ENCODE assay signal across 8 cellular contexts in the genomic region with DNA sequence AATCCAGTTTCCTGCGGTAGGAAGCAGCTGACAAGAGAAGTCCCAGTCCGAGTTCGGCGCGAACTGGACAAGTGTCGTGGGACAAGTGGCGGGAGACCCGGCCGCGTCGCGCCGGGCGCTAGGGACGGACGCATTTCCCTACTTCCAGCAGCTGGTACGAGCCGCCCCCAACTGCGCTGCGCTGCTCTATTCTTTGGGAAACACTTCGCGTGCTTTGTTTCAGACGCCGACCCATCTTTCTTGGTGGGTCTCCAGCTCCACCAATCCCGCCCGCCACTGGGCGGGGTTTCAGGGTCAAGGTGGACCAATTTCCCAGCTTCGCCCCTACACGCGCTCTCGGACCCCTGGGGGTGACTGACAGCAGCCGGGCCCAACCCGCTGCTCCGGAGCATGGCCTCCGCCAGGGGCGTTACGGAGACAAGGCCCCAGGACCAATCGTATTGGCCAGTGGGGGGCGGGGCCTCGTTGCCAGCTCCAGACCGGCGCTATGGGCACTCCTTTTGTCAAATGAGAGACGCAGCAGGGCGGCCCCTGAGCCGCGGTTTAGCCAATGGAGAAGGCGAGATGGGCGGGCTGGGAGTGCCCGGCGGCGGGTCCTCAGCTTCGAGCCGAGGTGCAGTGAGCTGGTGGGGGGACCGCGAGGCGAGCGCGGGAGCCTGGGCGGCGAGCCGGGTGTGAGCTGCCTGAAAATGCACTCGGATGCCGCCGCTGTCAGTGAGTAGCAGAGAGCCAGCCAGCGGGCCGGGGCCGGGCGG. TPM values are rescaled to one million over a fixed set of nuclear protein-coding genes. Genes with fewer than 3 reads are reported as not detected.
A peak's percentile ranks its signal among the peaks of the same experiment; 100 is the strongest.
DNase-seq lines count a peak whose midpoint lies in the region; ATAC-seq and TF ChIP-seq lines count a peak whose summit lies in the region.

Gene DCUN1D4 (plus strand): TSS at position 600 of the 755 bp plus-strand sequence. CDS start 90 bp downstream, at position 690.

- no peaks in the 10 kb centered on the region for H3K9me3 ChIP-seq in thymus (ENCODE audit: control insufficient read depth)

- H3K27ac ChIP-seq in thymus (ENCODE audit: low read depth), result peak within 1 kb of the TSS; percentile 88

- no peaks in the 10 kb centered on the region for H3K27me3 Mint-ChIP-seq in osteocyte (ENCODE audit: unreplicated experiment)

- H3K4me1 Mint-ChIP-seq in osteocyte (ENCODE audit: unreplicated experiment), result peaks cover 30% of the 10 kb centered on the region

- DNase-seq in NCI-H1417 (lab: John Stamatoyannopoulos, UW) (peak; percentile 99 to 100 (median 99)), SW 1271 (lab: John Stamatoyannopoulos, UW) (peak; percentile 95 to 96), head of caudate nucleus (peak; percentile 99 to 100 (median 100)), osteocyte (ENCODE audit: extremely low spot score, unreplicated experiment) (peak; percentile 100)
- peak; percentile 98 for DNase-seq in activated naive CD8-positive, alpha-beta T cell treated with anti-CD3 and anti-CD28 coated beads, Interleukin-2, amount 50 U/mL, for 16 hours (ENCODE audit: low read depth, low spot score)

- H3K4me3 Mint-ChIP-seq in osteocyte (ENCODE audit: unreplicated experiment), result peak within 1 kb of the TSS; percentile 87

- H3K4me3 ChIP-seq in thymus (ENCODE audit: low read length), result peak within 1 kb of the TSS; percentile 88

- H3K9me3 Mint-ChIP-seq in osteocyte (ENCODE audit: unreplicated experiment), result no peaks in the 10 kb centered on the region

- no peaks in the 10 kb centered on the region for H3K36me3 ChIP-seq in thymus (ENCODE audit: control insufficient read depth, insufficient read depth)

- H3K36me3 Mint-ChIP-seq in osteocyte (ENCODE audit: unreplicated experiment), result no peaks in the 10 kb centered on the region

- under 1% methylated on average over 68 of the region's 68 CpGs for WGBS in thymus

- peak; percentile 89 for ATAC-seq in HG02759 (IDR thresholded peaks at IDR 0.05; ENCODE audit: unreplicated experiment)

- intact Hi-C loops in head of caudate nucleus (cut with DNase I), result no loop called here

- H3K4me1 ChIP-seq in thymus (ENCODE audit: control insufficient read depth, insufficient read depth, low read length), result peaks cover 4% of the 10 kb centered on the region

- H3K27ac Mint-ChIP-seq in osteocyte (ENCODE audit: unreplicated experiment), result peak within 1 kb of the TSS; percentile 96

- H3K27me3 ChIP-seq in thymus (ENCODE audit: control insufficient read depth, insufficient read depth), result peaks cover 4% of the 10 kb centered on the region

- TF ChIP-seq CTCF in GM12873 (IDR thresholded peaks at IDR 0.05; ENCODE audit: insufficient read depth, low read depth, low read length, missing control alignments) (peak; percentile 42), osteocyte (IDR thresholded peaks at IDR 0.05) (peak; percentile 44)

RNA-seq across cellular contexts. Expression of gene DCUN1D4, which starts in this region (rescaled TPM):
- 50.8 and 52.3 TPM in 2 replicates for total RNA-seq in osteocyte
- 24.1 TPM for polyA plus RNA-seq in thymus

Comparison
In these comparisons a context has a peak if more than half of its experiments do, and no peak if none do; other contexts are left out.
1. Peak in every context shown above with its lines: DNase-seq, ATAC-seq, H3K4me3 ChIP-seq and H3K27ac ChIP-seq.